ENCODE assay signal across 8 cellular contexts in the genomic region with DNA sequence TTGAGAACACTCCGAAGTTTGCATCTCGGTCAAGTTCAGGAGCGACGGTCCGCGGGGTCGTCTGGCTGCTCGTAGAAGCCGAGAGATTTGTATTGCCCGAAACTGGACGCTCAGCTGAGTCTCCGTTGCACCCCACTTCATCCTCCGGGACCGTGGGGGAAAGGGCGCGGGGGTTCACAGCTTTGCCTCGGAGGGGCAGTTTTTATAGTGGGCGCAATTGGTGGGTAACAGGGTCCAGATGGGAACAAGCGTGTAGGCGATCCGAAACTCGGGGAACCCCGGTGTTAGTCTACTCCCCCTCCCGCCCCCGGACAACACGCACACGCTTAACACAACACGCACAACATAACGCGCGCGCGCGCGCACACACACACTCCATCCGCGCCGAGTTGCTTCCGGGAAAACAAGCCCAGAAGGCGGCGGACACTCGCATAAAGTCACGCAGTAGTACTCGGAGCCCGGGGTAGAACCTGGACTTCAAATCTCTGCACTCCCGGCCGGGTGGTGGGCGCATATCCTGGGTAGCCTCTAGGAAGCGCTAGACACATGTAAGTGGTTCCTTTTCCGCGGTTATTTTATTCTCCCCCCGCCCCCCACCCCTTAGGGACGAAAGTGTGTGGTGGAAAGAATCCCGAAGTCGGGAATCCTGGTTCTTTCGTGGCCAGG. TPM values are rescaled to one million over a fixed set of nuclear protein-coding genes. Genes with fewer than 3 reads are reported as not detected.
DNase-seq lines count a peak whose midpoint lies in the region; FAIRE-seq and TF ChIP-seq lines count a peak whose summit lies in the region.

No MANE protein-coding gene starts in this region.

- H3K9me2 ChIP-seq in GM23248 (ENCODE audit: insufficient read depth) = no peaks in the 10 kb centered on the region

- H4K20me1 ChIP-seq in GM23248 (ENCODE audit: insufficient read depth) = peaks cover 14% of the 10 kb centered on the region; the same call in 1 of the 2 replicates

- intact Hi-C loops in kidney (cut with DNase I) = no loop called here

- no peaks in the 10 kb centered on the region for H3K27me3 ChIP-seq in BE2C
- no peaks in the 10 kb centered on the region for H3K27me3 ChIP-seq in GM23248 (replicated peaks; ENCODE audit: insufficient read depth)

- peak; percentile 77 for DNase-seq in BE2C
- peak; percentile 97 for DNase-seq in GM23248
- peak; percentile 85 for DNase-seq in NCI-H226
- peak; percentile 77 for DNase-seq in activated CD4-positive, CD25-positive, alpha-beta regulatory T cell treated with anti-CD3 and anti-CD28 coated beads, Interleukin-2, amount 50 U/mL, for 72 hours
- DNase-seq in cerebellar cortex (ENCODE audit: low spot score) = peak; percentile 80
- peak; percentile 96 for DNase-seq in kidney
- DNase-seq in stimulated activated CD4-positive, alpha-beta T cell treated with anti-CD3 and anti-CD28 coated beads, Interleukin-12 subunit alpha, Interleukin-12 subunit beta, amount 100 ng/mL, for 4 hours = peak; percentile 69
- DNase-seq in OCI-M2 (lab: John Stamatoyannopoulos, UW; ENCODE audit: unreplicated experiment) = no peak

- H3K79me2 ChIP-seq in GM23248 (ENCODE audit: insufficient read depth) = peaks cover 39% of the 10 kb centered on the region

- H3K9me3 ChIP-seq in BE2C = no peaks in the 10 kb centered on the region
- H3K9me3 ChIP-seq in GM23248 (ENCODE audit: low read depth) = no peaks in the 10 kb centered on the region
- H3K9me3 ChIP-seq in kidney (ENCODE audit: control insufficient read depth in 1 of 2, low read length in 2 of 2) = no peaks in the 10 kb centered on the region

- H3K4me3 ChIP-seq in BE2C (ENCODE audit: low read depth, low read length) = peak overlapping the region; percentile 72
- peak overlapping the region; percentile 89 for H3K4me3 ChIP-seq in GM23248
- peak overlapping the region; percentile 90 to 93 for H3K4me3 ChIP-seq in kidney (ENCODE audit: low read length in 2 of 2)

- H3K9ac ChIP-seq in GM23248 (peak overlapping the region; percentile 97), kidney (ENCODE audit: low read length in 2 of 2) (peak overlapping the region; percentile 97 to 99)

- peak overlapping the region; percentile 50 for H2AFZ ChIP-seq in GM23248

- 1% methylated on average over 51 to 56 of the region's 56 CpGs for WGBS in GM23248 (ENCODE audit: low coverage in 1 of 2, low lambda C conversion rate in 2 of 2, missing lambda C conversion rate in 2 of 2), 2 experiments

- H3K4me1 ChIP-seq in BE2C (no peaks in the 10 kb centered on the region), GM23248 (ENCODE audit: insufficient read depth) (peaks cover 24% of the 10 kb centered on the region), kidney (ENCODE audit: control insufficient read depth in 1 of 2, insufficient read depth in 1 of 2, low read depth in 1 of 2, low read length in 2 of 2) (peaks cover 7% of the 10 kb centered on the region in 2 donors)

- H3F3A ChIP-seq in GM23248 (ENCODE audit: insufficient read depth) = peaks cover 42% of the 10 kb centered on the region

- no peak for FAIRE-seq in kidney (lab: Jason Lieb, UNC)

- H3K4me2 ChIP-seq in GM23248 (ENCODE audit: unreplicated experiment) = peak overlapping the region; percentile 93

- peak overlapping the region; percentile 97 for H3K27ac ChIP-seq in GM23248
- peak overlapping the region; percentile 97 to 99 for H3K27ac ChIP-seq in kidney (ENCODE audit: low read depth in 2 of 2, low read length in 2 of 2)

- H3K36me3 ChIP-seq in BE2C (peaks cover 11% of the 10 kb centered on the region), GM23248 (ENCODE audit: low read depth) (peaks cover 22% of the 10 kb centered on the region), kidney (ENCODE audit: control insufficient read depth in 1 of 2, insufficient read depth in 2 of 2, low read length in 2 of 2) (peaks cover 0 to 5% of the 10 kb centered on the region in 2 donors)

- TF ChIP-seq CTCF in BE2C (IDR thresholded peaks at IDR 0.05; ENCODE audit: low read depth, low read length) = peak; percentile 58
- TF ChIP-seq CTCF in kidney (IDR thresholded peaks at IDR 0.05; ENCODE audit: borderline replicate concordance, extremely low read depth, insufficient read depth) = peak; percentile 52

- in situ Hi-C loops in GM23248 (cut with MboI) = loop anchor here (25.0 kb wide), 1 partner anchor 502 kb away; the partner anchor contains the start of gene FGGY

RNA-seq across cellular contexts. Expression of gene JUN, which starts 1.0 kb away (rescaled TPM):
- polyA plus RNA-seq in BE2C (2012; ENCODE audit: insufficient read depth, insufficient read length, low read depth) = 26.6 TPM
- 107 and 112 TPM in 2 replicates for total RNA-seq in GM23248 (2014; rRNA removed; shearing (Covaris generic))
- 43.4 and 45.3 TPM in 2 replicates for polyA plus RNA-seq in GM23248 (2016; fragmentation: Nextera tagmentation; extraction: Ambion mirVana)
- total RNA-seq in kidney = 109 TPM
- polyA plus RNA-seq in kidney (ENCODE audit: insufficient read depth, low read depth, low replicate concordance) = 41.8 TPM
